In the genomic region with DNA sequence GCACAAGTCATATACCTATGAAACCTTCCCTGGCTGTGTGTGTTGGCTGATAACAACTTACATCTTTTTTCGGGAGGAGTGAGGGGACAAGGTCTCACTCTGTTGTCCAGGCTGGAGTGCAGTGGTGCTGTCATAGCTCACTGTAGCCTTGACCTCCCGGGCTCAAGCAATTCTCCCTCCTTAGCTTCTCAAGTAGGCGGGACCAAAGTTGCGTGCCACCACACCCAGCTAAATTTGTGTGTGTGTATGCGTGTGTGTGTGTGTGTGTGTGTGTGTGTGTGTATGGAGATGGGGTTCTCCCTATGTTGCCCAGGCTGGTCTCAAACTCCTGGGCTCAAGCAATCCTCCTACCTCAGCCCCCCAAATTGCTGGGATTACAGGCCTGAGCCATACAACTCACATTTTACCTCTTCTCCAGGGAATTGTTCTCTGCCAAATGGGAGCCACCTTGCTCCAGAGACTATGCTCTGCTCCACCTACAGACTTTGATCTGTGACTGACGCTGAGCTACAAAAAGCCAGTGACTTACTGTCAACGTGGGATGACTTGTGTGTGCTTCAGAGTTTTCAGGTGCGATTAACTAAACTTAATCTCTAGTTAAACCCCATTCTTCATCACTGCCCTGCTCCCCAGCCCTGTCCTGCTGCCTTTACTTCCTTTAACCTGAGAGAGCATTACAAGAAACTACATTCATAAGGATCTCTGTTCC, we compare ENCODE assay signal across 23 cellular contexts.
"Had no signal": no experiment of that assay in that cellular context is flagged by ENCODE, and none has a peak within 500 bp of the region (broad histone marks: within the 10 kb centered on the region; RNA-seq: fewer than 3 reads in every experiment).

No MANE protein-coding gene starts in this region.

- H3K4me1 ChIP-seq: gastrocnemius medialis, parathyroid adenoma, right atrium auricular region, sigmoid colon, testis, tibial artery had no signal

- H3K27ac Mint-ChIP-seq: effector memory CD8-positive, alpha-beta T cell; memory B cell; mesothelial cell of epicardium; neural progenitor cell; progenitor cell of endocrine pancreas; stimulated activated memory B cell treated with anti-CD40 and anti-IgM and Interleukin-4, amounts not matched to agents 10 μg/mL and 1 μg/mL and 100 μg/mL, for 72 hours had no signal

- H3K36me3 ChIP-seq: gastrocnemius medialis, right atrium auricular region, sigmoid colon, spleen, tibial artery, upper lobe of left lung had no signal

- H3K9me3 ChIP-seq: gastrocnemius medialis, right atrium auricular region, sigmoid colon, spleen, testis, tibial artery, upper lobe of left lung had no signal

- H3K4me3 ChIP-seq: coronary artery, gastrocnemius medialis, lung, neural progenitor cell, right atrium auricular region, sigmoid colon, spleen, testis, tibial artery, upper lobe of left lung had no signal

- H3K27me3 Mint-ChIP-seq: effector memory CD8-positive, alpha-beta T cell; memory B cell; progenitor cell of endocrine pancreas; stimulated activated memory B cell treated with anti-CD40 and anti-IgM and Interleukin-4, amounts not matched to agents 10 μg/mL and 1 μg/mL and 100 μg/mL, for 72 hours had no signal

- DNase-seq: dermis blood vessel endothelial cell; effector memory CD8-positive, alpha-beta T cell; foreskin fibroblast; gastrocnemius medialis; naive thymus-derived CD4-positive, alpha-beta T cell; sigmoid colon; spleen; stimulated activated CD4-positive, alpha-beta T cell treated with anti-CD3 and anti-CD28 coated beads, Interleukin-4, amount 100 ng/mL, for 4 hours; stimulated activated naive CD8-positive, alpha-beta T cell treated with anti-CD3 and anti-CD28 coated beads, Interleukin-15, Interleukin-2, amounts not matched to agents 100 U/mL and 50 U/mL, for 24 hours; substantia nigra; testis; tibial artery; upper lobe of left lung had no signal

- H3K9me3 Mint-ChIP-seq: effector memory CD8-positive, alpha-beta T cell; memory B cell; stimulated activated memory B cell treated with anti-CD40 and anti-IgM and Interleukin-4, amounts not matched to agents 10 μg/mL and 1 μg/mL and 100 μg/mL, for 72 hours had no signal

- ATAC-seq: effector memory CD8-positive, alpha-beta T cell; gastrocnemius medialis; left lobe of liver; naive thymus-derived CD4-positive, alpha-beta T cell; stimulated activated memory B cell treated with anti-CD40 and anti-IgM and Interleukin-4, amounts not matched to agents 10 μg/mL and 1 μg/mL and 100 μg/mL, for 72 hours; stimulated activated naive CD8-positive, alpha-beta T cell treated with anti-CD3 and anti-CD28 coated beads, Interleukin-15, Interleukin-2, amounts not matched to agents 100 U/mL and 50 U/mL, for 24 hours had no signal

- H3K4me3 Mint-ChIP-seq: effector memory CD8-positive, alpha-beta T cell; memory B cell; mesothelial cell of epicardium; stimulated activated memory B cell treated with anti-CD40 and anti-IgM and Interleukin-4, amounts not matched to agents 10 μg/mL and 1 μg/mL and 100 μg/mL, for 72 hours had no signal

- H3K36me3 Mint-ChIP-seq: mesothelial cell of epicardium; stimulated activated memory B cell treated with anti-CD40 and anti-IgM and Interleukin-4, amounts not matched to agents 10 μg/mL and 1 μg/mL and 100 μg/mL, for 72 hours had no signal
